9 cellular contexts compared by ENCODE assay signal in genomic region chr5:133032852-133033742, GRCh38. TPM values are rescaled to one million over a fixed set of nuclear protein-coding genes. Genes with fewer than 3 reads are reported as not detected.
DNase-seq lines count a peak whose midpoint lies in the region; ATAC-seq and TF ChIP-seq lines count a peak whose summit lies in the region.
"Had no signal": no experiment of that assay in that cellular context is flagged by ENCODE, and none has a peak within 500 bp of the region (broad histone marks: within the 10 kb centered on the region; RNA-seq: fewer than 3 reads in every experiment).

No MANE protein-coding gene starts in this region.

- no peaks in the 10 kb centered on the region for H3K4me1 ChIP-seq in left lung
- H3K4me1 ChIP-seq: psoas muscle had no signal

- DNase-seq in EL (peak; percentile 12), OCI-M1 (lab: John Stamatoyannopoulos, UW) (peak; percentile 72), left lung (no peak), NCI-H1417 (lab: John Stamatoyannopoulos, UW) (no peak), hypothalamus (lab: John Stamatoyannopoulos, UW) (no peak)
- no peak for DNase-seq in stimulated activated CD4-positive, alpha-beta T cell treated with anti-CD3 and anti-CD28 coated beads, Interleukin-1b, Interleukin-23, amount 100 ng/mL, for 48 hours
- DNase-seq: psoas muscle had no signal

- H3K36me3 ChIP-seq in left lung, result no peaks in the 10 kb centered on the region

- no peaks in the 10 kb centered on the region for H3K27me3 ChIP-seq in left lung

- no peak overlapping the region for H3K4me3 ChIP-seq in left lung
- H3K4me3 ChIP-seq: psoas muscle had no signal

- intact Hi-C loops in left lung (cut with DNase I), result no loop called here

- H3K9me3 ChIP-seq in left lung, result no peaks in the 10 kb centered on the region
- H3K9me3 ChIP-seq: psoas muscle had no signal

- no peak for TF ChIP-seq CTCF in left lung (IDR thresholded peaks at IDR 0.05)

- ATAC-seq in GM21390 (IDR thresholded peaks at IDR 0.05; ENCODE audit: unreplicated experiment) (peak; percentile 72), left lung (peak; percentile 64), HG03565 (IDR thresholded peaks at IDR 0.05; ENCODE audit: unreplicated experiment) (no peak)
- ATAC-seq: psoas muscle had no signal

- no peak overlapping the region for H3K27ac ChIP-seq in left lung
- H3K27ac ChIP-seq: psoas muscle had no signal

RNA-seq across cellular contexts. Expression of gene ZCCHC10, which starts 6.7 kb away (rescaled TPM):
- total RNA-seq in left lung, result 10 to 100 TPM; 20.7 to 22.1 TPM

RNA-seq across cellular contexts. Expression of gene HSPA4, which starts 18.7 kb away (rescaled TPM):
- total RNA-seq in left lung, result 10 to 100 TPM; 85.5 to 90.7 TPM

Comparison
In these comparisons a context has a peak if more than half of its experiments do, and no peak if none do; other contexts are left out.
1. DNase-seq: peak in EL (single experiment) and OCI-M1 (single experiment); none in left lung (0 of 2), NCI-H1417 (0 of 3), hypothalamus (0 of 51) and stimulated activated CD4-positive, alpha-beta T cell treated with anti-CD3 and anti-CD28 coated beads, Interleukin-1b, Interleukin-23, amount 100 ng/mL, for 48 hours (single experiment).